In the genomic region with DNA sequence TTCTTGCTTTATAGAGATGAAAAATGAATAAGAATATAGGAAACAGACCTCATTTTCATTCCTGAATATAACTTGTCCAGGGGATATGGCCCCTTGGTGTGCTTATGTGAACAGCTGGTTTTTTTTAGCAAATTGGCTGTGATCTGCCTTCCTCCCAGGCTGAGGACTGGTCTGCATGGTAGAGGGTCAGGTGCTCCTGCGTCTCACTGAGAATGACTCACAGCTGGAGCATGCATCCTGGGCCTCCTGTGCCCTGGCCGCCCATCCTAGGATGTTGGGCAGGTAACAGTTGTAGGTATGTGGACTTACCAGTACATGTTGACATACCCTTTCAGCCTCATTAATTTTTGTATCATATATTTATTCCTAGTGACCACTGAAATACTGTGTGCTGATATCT, we compare ENCODE assay signal across 18 cellular contexts. TPM values are rescaled to one million over a fixed set of nuclear protein-coding genes. Genes with fewer than 3 reads are reported as not detected.
"Had no signal": no experiment of that assay in that cellular context is flagged by ENCODE, and none has a peak within 500 bp of the region (broad histone marks: within the 10 kb centered on the region; RNA-seq: fewer than 3 reads in every experiment).

No MANE protein-coding gene starts in this region.

- ATAC-seq: activated T-cell treated with anti-CD3 and anti-CD28 coated beads, Interleukin-2, amount 50 U/mL, for 4 hours; gastrocnemius medialis; heart left ventricle; mucosa of descending colon; naive thymus-derived CD4-positive, alpha-beta T cell; pancreas; stimulated activated naive B cell treated with anti-CD40 and anti-IgM and Interleukin-4, amounts not matched to agents 10 μg/mL and 1 μg/mL and 100 μg/mL, for 72 hours had no signal

- H3K27ac ChIP-seq: gastrocnemius medialis, heart left ventricle, pancreas, tibial artery, VCaP had no signal

- DNase-seq: activated CD4-positive, alpha-beta T cell treated with anti-CD3 and anti-CD28 coated beads, Interleukin-2, amount 50 U/mL, for 48 hours; activated effector memory CD4-positive, alpha-beta T cell treated with Interleukin-2 at 50 U/mL for 16 hours; activated naive CD4-positive, alpha-beta T cell treated with anti-CD3 and anti-CD28 coated beads, Interleukin-2, amount 50 U/mL, for 16 hours; activated T-cell treated with anti-CD3 and anti-CD28 coated beads, Interleukin-2, amount 50 U/mL, for 4 hours; central memory CD4-positive, alpha-beta T cell; cortex of kidney; effector CD8-positive, alpha-beta T cell; gastrocnemius medialis; heart left ventricle; mucosa of descending colon; naive thymus-derived CD4-positive, alpha-beta T cell; pancreas; SK-N-SH; stimulated activated CD4-positive, alpha-beta T cell treated with anti-CD3 and anti-CD28 coated beads, Interleukin-4, amount 100 ng/mL, for 1 hour; stimulated activated naive B cell treated with anti-CD40 and anti-IgM and Interleukin-4, amounts not matched to agents 10 μg/mL and 1 μg/mL and 100 μg/mL, for 72 hours; T-helper 1 cell; tibial artery had no signal

- H3K9me3 ChIP-seq: gastrocnemius medialis, heart left ventricle, mucosa of descending colon, pancreas, SK-N-SH, tibial artery had no signal

- H3K4me1 Mint-ChIP-seq: stimulated activated naive B cell treated with anti-CD40 and anti-IgM and Interleukin-4, amounts not matched to agents 10 μg/mL and 1 μg/mL and 100 μg/mL, for 72 hours had no signal

- H3K27me3 Mint-ChIP-seq: naive thymus-derived CD4-positive, alpha-beta T cell; stimulated activated naive B cell treated with anti-CD40 and anti-IgM and Interleukin-4, amounts not matched to agents 10 μg/mL and 1 μg/mL and 100 μg/mL, for 72 hours had no signal

- H3K4me3 Mint-ChIP-seq: activated T-cell treated with anti-CD3 and anti-CD28 coated beads, Interleukin-2, amount 50 U/mL, for 4 hours; naive thymus-derived CD4-positive, alpha-beta T cell; stimulated activated naive B cell treated with anti-CD40 and anti-IgM and Interleukin-4, amounts not matched to agents 10 μg/mL and 1 μg/mL and 100 μg/mL, for 72 hours had no signal

- H3K9me3 Mint-ChIP-seq: activated T-cell treated with anti-CD3 and anti-CD28 coated beads, Interleukin-2, amount 50 U/mL, for 4 hours; naive thymus-derived CD4-positive, alpha-beta T cell; stimulated activated naive B cell treated with anti-CD40 and anti-IgM and Interleukin-4, amounts not matched to agents 10 μg/mL and 1 μg/mL and 100 μg/mL, for 72 hours had no signal

- H3K9ac ChIP-seq: SK-N-SH had no signal

- H3K4me2 ChIP-seq: SK-N-SH had no signal

- H3K4me3 ChIP-seq: gastrocnemius medialis, heart left ventricle, mucosa of descending colon, pancreas, tibial artery had no signal

- H3K27ac Mint-ChIP-seq: stimulated activated naive B cell treated with anti-CD40 and anti-IgM and Interleukin-4, amounts not matched to agents 10 μg/mL and 1 μg/mL and 100 μg/mL, for 72 hours had no signal

- H3K27me3 ChIP-seq: gastrocnemius medialis, heart left ventricle, pancreas, tibial artery had no signal

RNA-seq across cellular contexts. Expression of a gene that starts 29.8 kb away (rescaled TPM):
- total RNA-seq: naive thymus-derived CD4-positive, alpha-beta T cell had no signal
- polyA plus RNA-seq: naive thymus-derived CD4-positive, alpha-beta T cell had no signal
